17 cellular contexts compared by ENCODE assay signal in the genomic region with DNA sequence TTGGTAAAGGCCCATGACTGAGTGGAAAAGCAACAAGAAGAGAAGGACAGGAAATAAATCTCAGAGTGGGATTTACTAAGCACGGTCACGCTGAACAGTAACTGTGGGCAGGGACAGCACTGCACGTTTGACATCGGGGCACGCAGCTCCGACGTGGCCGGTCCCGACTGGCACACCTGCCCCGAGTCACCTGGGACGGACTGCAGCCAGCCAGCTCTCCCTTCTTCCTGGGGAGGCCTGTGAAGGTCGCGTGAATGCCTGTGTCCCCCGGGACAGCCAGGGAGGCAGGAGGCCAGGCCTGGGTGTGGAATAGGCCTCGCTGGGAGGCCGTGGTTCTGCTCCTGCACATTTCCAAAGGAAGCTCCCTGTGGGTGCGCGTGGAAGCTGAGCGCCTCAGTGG.
DNase-seq lines count a peak whose midpoint lies in the region; TF ChIP-seq lines count a peak whose summit lies in the region.
"Had no signal": no experiment of that assay in that cellular context is flagged by ENCODE, and none has a peak within 500 bp of the region (broad histone marks: within the 10 kb centered on the region; RNA-seq: fewer than 3 reads in every experiment).

No MANE protein-coding gene starts in this region.

- DNase-seq in ascending aorta (ENCODE audit: low spot score in 2 of 2), result no peak
- no peak for DNase-seq in coronary artery (ENCODE audit: low spot score)
- no peak for DNase-seq in neural crest cell (ENCODE audit: low read depth, low spot score)
- no peak for DNase-seq in NCI-H1417 treated with DMSO at 0.1 percent for 48 hours (lab: John Stamatoyannopoulos, UW)
- no peak for DNase-seq in activated naive CD4-positive, alpha-beta T cell (lab: John Stamatoyannopoulos, UW)
- DNase-seq in MM.1S, result no peak
- no peak for DNase-seq in HuH-7 (ENCODE audit: low spot score)
- DNase-seq: C1 segment of cervical spinal cord; Calu3; CD4-positive, alpha-beta memory T cell; COR-L47; DMS53; DMS79 treated with DMSO at 0.1 percent for 48 hours; GF-D8; GM23248; H7; HCEC 1CT had no signal

- no peak overlapping the region for H3K4me3 Mint-ChIP-seq in neural crest cell
- H3K4me3 Mint-ChIP-seq: CD4-positive, alpha-beta memory T cell had no signal

- H3K4me3 ChIP-seq in ascending aorta (no peak overlapping the region), coronary artery (no peak overlapping the region), MM.1S (ENCODE audit: low read length) (no peak overlapping the region)
- H3K4me3 ChIP-seq: GM23248 had no signal

- H3K27ac Mint-ChIP-seq in neural crest cell (ENCODE audit: unreplicated experiment), result peak overlapping the region; percentile 6
- H3K27ac Mint-ChIP-seq: CD4-positive, alpha-beta memory T cell had no signal

- H3K4me2 ChIP-seq in MM.1S (ENCODE audit: low read depth, low read length), result no peak overlapping the region

- intact Hi-C loops in ascending aorta (cut with DNase I), result no loop called here

- peak overlapping the region; percentile 99 to 100 for H3K27ac ChIP-seq in ascending aorta
- peak overlapping the region; percentile 49 for H3K27ac ChIP-seq in coronary artery
- H3K27ac ChIP-seq in MM.1S (ENCODE audit: low read length), result no peak overlapping the region
- H3K27ac ChIP-seq: GM23248 had no signal

- no peaks in the 10 kb centered on the region for H3K9me3 ChIP-seq in ascending aorta
- no peaks in the 10 kb centered on the region for H3K9me3 ChIP-seq in MM.1S (replicated peaks; ENCODE audit: insufficient read depth, low read length)

- no peaks in the 10 kb centered on the region for H3K27me3 ChIP-seq in ascending aorta
- H3K27me3 ChIP-seq in MM.1S (replicated peaks; ENCODE audit: insufficient read depth, low read length), result peaks cover 96% of the 10 kb centered on the region

- no peaks in the 10 kb centered on the region for H3K79me2 ChIP-seq in MM.1S (ENCODE audit: low read length)

- no peak overlapping the region for H2AFZ ChIP-seq in MM.1S (ENCODE audit: low read length)
- H2AFZ ChIP-seq: GM23248 had no signal

- H3K9ac ChIP-seq in MM.1S (ENCODE audit: low read length), result no peak overlapping the region
- H3K9ac ChIP-seq: GM23248 had no signal

- no peaks in the 10 kb centered on the region for H3F3A ChIP-seq in MM.1S (ENCODE audit: insufficient read depth, low read length)

- no peaks in the 10 kb centered on the region for H3K9me3 Mint-ChIP-seq in neural crest cell
- H3K9me3 Mint-ChIP-seq: CD4-positive, alpha-beta memory T cell had no signal

- peaks cover 49% of the 10 kb centered on the region for H3K4me1 Mint-ChIP-seq in neural crest cell
- H3K4me1 Mint-ChIP-seq: CD4-positive, alpha-beta memory T cell had no signal

- H4K20me1 ChIP-seq in MM.1S (ENCODE audit: insufficient read depth, low read length), result no peaks in the 10 kb centered on the region

- peaks cover 10% of the 10 kb centered on the region for H3K27me3 Mint-ChIP-seq in neural crest cell (ENCODE audit: low read depth)

- H3K36me3 ChIP-seq in ascending aorta (no peaks in the 10 kb centered on the region), MM.1S (replicated peaks; ENCODE audit: insufficient read depth, low read length) (no peaks in the 10 kb centered on the region)

- TF ChIP-seq CTCF in ascending aorta (IDR thresholded peaks at IDR 0.05) (no peak), coronary artery (IDR thresholded peaks at IDR 0.05) (no peak), neural crest cell (conservative IDR thresholded peaks at IDR 0.05) (no peak), MM.1S (IDR thresholded peaks at IDR 0.05; ENCODE audit: low read length) (no peak)

- H3K36me3 Mint-ChIP-seq in neural crest cell (ENCODE audit: low read depth), result no peaks in the 10 kb centered on the region
- H3K36me3 Mint-ChIP-seq: CD4-positive, alpha-beta memory T cell had no signal

- H3K9me2 ChIP-seq in MM.1S (replicated peaks; ENCODE audit: insufficient read depth, low read length), result no peaks in the 10 kb centered on the region

- peaks cover 18 to 45% of the 10 kb centered on the region in 2 donors for H3K4me1 ChIP-seq in ascending aorta
- H3K4me1 ChIP-seq in MM.1S (ENCODE audit: low read length), result no peaks in the 10 kb centered on the region
